In the genomic region with DNA sequence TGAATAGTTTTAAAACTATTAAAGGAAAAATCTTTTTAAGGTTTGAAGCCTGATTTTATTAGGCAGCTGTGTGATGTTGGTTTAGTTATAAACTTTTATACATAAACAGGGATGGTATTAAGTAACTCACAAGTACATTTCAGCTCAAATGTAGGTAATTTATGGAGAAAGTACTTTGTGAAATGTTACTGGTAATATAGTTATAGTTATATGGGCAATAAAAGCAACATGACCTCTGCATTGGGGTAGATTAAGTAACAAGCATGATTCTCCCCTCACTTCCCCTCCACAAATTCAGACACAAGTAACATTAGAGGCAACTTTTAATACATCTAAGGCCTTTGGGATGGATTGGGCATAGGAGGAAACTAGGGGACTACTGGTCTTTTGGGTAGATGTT, we compare ENCODE assay signal across 8 cellular contexts.
"Had no signal": no experiment of that assay in that cellular context is flagged by ENCODE, and none has a peak within 500 bp of the region (broad histone marks: within the 10 kb centered on the region; RNA-seq: fewer than 3 reads in every experiment).

No MANE protein-coding gene starts in this region.

- H3K4me3 ChIP-seq: K562 had no signal

- DNase-seq: IMR-90, KBM-7, KG1 had no signal

- H3K4me2 ChIP-seq: KMS-11 had no signal

- FAIRE-seq: HepG2, HTR-8/SVneo had no signal

- H3K27ac ChIP-seq: HL-60, KMS-11 had no signal

- ATAC-seq: HepG2, K562 had no signal
